Comparison of ENCODE assay signal across 17 cellular contexts in genomic region chr16:53305743-53306142, GRCh38.
"Had no signal": no experiment of that assay in that cellular context is flagged by ENCODE, and none has a peak within 500 bp of the region (broad histone marks: within the 10 kb centered on the region; RNA-seq: fewer than 3 reads in every experiment).

No MANE protein-coding gene starts in this region.

- H3K27ac ChIP-seq: coronary artery, dorsolateral prefrontal cortex, esophagus muscularis mucosa, gastroesophageal sphincter, heart left ventricle, left lung, lower lobe of right lung had no signal

- H3K27me3 ChIP-seq: dorsolateral prefrontal cortex, esophagus muscularis mucosa, gastroesophageal sphincter, heart left ventricle, left lung had no signal

- DNase-seq: dermis blood vessel endothelial cell; dorsolateral prefrontal cortex; effector CD4-positive, alpha-beta T cell; effector memory CD4-positive, alpha-beta T cell; foreskin melanocyte; heart left ventricle; hippocampal formation; left cardiac atrium; left lung; left ventricle myocardium superior; lower lobe of right lung; mesenchymal stem cell; midbrain; naive B cell had no signal

- H3K4me3 ChIP-seq: coronary artery, dorsolateral prefrontal cortex, esophagus muscularis mucosa, gastroesophageal sphincter, heart left ventricle, left lung, lower lobe of right lung had no signal

- H3K9me3 ChIP-seq: esophagus muscularis mucosa, gastroesophageal sphincter, heart left ventricle, left lung, lower lobe of right lung had no signal

- ATAC-seq: gastroesophageal sphincter, heart left ventricle, left cardiac atrium, left lung, left ventricle myocardium superior, lower lobe of right lung had no signal

- H3K4me1 ChIP-seq: esophagus muscularis mucosa, gastroesophageal sphincter, heart left ventricle, left lung, lower lobe of right lung had no signal
